Comparison of ENCODE assay signal across 11 cellular contexts in the genomic region with DNA sequence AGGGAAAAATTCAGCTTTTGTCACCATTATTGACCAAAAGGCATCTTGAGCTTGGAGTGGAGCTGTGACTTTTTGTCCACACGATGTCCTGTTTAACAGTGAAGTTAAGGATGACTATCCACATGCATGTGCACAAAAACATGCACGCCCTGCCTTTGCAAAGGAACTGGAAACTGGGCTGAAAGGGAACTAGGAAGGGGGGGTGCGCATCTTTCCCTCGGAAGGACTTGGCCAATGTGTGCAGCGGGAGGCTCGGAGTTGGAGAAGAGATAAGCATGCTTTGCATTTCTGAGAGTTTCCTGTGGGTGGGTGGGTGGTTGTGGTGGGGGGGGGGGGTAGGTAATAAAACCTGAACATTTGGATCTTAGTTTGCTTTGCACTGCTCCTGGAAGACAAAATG. TPM values are rescaled to one million over a fixed set of nuclear protein-coding genes. Genes with fewer than 3 reads are reported as not detected.
A peak's percentile ranks its signal among the peaks of the same experiment; 100 is the strongest.
DNase-seq lines count a peak whose midpoint lies in the region; ATAC-seq, FAIRE-seq and TF ChIP-seq lines count a peak whose summit lies in the region.
"Had no signal": no experiment of that assay in that cellular context is flagged by ENCODE, and none has a peak within 500 bp of the region (broad histone marks: within the 10 kb centered on the region; RNA-seq: fewer than 3 reads in every experiment).

No MANE protein-coding gene starts in this region.

- H3K27me3 ChIP-seq in heart right ventricle = peaks cover 13 to 99% (median 98%) of the 10 kb centered on the region in 7 donors
- H3K27me3 ChIP-seq in keratinocyte (ENCODE audit: control insufficient read depth, extremely low read depth, insufficient read depth, low read length) = peaks cover 57% of the 10 kb centered on the region

- no peak overlapping the region for H3K27ac ChIP-seq in heart right ventricle
- H3K27ac ChIP-seq in keratinocyte (ENCODE audit: control insufficient read depth, insufficient read depth, low read length) = no peak overlapping the region
- H3K27ac ChIP-seq: BLaER1 treated with 17β-estradiol and CSF1 and Interleukin-3, amounts not matched to agents 10 nM and 100 nM; KMS-11 had no signal

- H3K36me3 ChIP-seq in heart right ventricle = no peaks in the 10 kb centered on the region
- H3K36me3 ChIP-seq in keratinocyte (ENCODE audit: control insufficient read depth in 2 of 2, extremely low read depth in 1 of 2, insufficient read depth in 2 of 2, low read length in 2 of 2) = no peaks in the 10 kb centered on the region
- H3K36me3 ChIP-seq: BLaER1 treated with 17β-estradiol and CSF1 and Interleukin-3, amounts not matched to agents 10 nM and 100 nM had no signal

- H3K4me2 ChIP-seq in keratinocyte (ENCODE audit: control insufficient read depth, extremely low read depth, insufficient read depth, low read depth, low read length) = peak overlapping the region; percentile 58
- H3K4me2 ChIP-seq: KMS-11 had no signal

- intact Hi-C loops in heart right ventricle (cut with DNase I) = loop anchor here in 1 of 10 donors (5.0 kb wide), 1 partner anchor 346 kb away; no protein-coding TSS in a partner anchor
- intact Hi-C loops in cardiac septum (cut with DNase I) = no loop called here

- H3K4me3 Mint-ChIP-seq in type B pancreatic cell = peak overlapping the region; percentile 70

- DNase-seq in heart right ventricle (no peak), cardiac septum (ENCODE audit: low spot score) (no peak), astrocyte of the cerebellum (ENCODE audit: low read depth) (no peak), keratinocyte (ENCODE audit: low read depth, low spot score) (no peak), type B pancreatic cell (ENCODE audit: extremely low spot score, unreplicated experiment) (no peak), KG1 (lab: John Stamatoyannopoulos, UW) (no peak)
- no peak for DNase-seq in stimulated activated CD4-positive, alpha-beta T cell treated with anti-CD3 and anti-CD28 coated beads, Interleukin-2, amount 100 ng/mL, for 48 hours
- DNase-seq: activated effector memory CD4-positive, alpha-beta T cell treated with anti-CD3 and anti-CD28 coated beads, Interleukin-2, amount 50 U/mL, for 16 hours had no signal

- no peak for ATAC-seq in heart right ventricle
- ATAC-seq in HG03139 (IDR thresholded peaks at IDR 0.05; ENCODE audit: unreplicated experiment) = no peak

- H3K4me3 ChIP-seq in heart right ventricle (peak overlapping the region in 7 of 10 donors; percentile 4 to 52 (median 40)), astrocyte of the cerebellum (ENCODE audit: low read depth, low read length) (peak overlapping the region; percentile 57), keratinocyte (ENCODE audit: control insufficient read depth in 2 of 3, extremely low read depth in 1 of 3, insufficient read depth in 2 of 3, low read depth in 1 of 3, low read length in 3 of 3) (peak overlapping the region in 2 of 3 experiments; percentile 40 to 58)

- H4K20me1 ChIP-seq in keratinocyte (ENCODE audit: control insufficient read depth, extremely low read depth, insufficient read depth, low read length) = no peaks in the 10 kb centered on the region
- H4K20me1 ChIP-seq: BLaER1 treated with 17β-estradiol and CSF1 and Interleukin-3, amounts not matched to agents 10 nM and 100 nM had no signal

- peaks cover 35% of the 10 kb centered on the region for H3K4me1 Mint-ChIP-seq in type B pancreatic cell (ENCODE audit: unreplicated experiment)

- H3K4me1 ChIP-seq in heart right ventricle (peaks cover 0 to 18% (median 9%) of the 10 kb centered on the region in 9 donors), keratinocyte (ENCODE audit: control insufficient read depth, extremely low read depth, insufficient read depth, low read length) (peaks cover 6% of the 10 kb centered on the region)

- no peaks in the 10 kb centered on the region for H3K36me3 Mint-ChIP-seq in type B pancreatic cell

- in situ Hi-C loops in astrocyte of the cerebellum (cut with HindIII; ENCODE audit: low sequenced_read_pairs) = no loop called here

- dilution Hi-C loops in keratinocyte (cut with MboI; ENCODE audit: extremely low pct_ligation_motif_present, low sequenced_read_pairs) = no loop called here

- no peaks in the 10 kb centered on the region for H3K9me1 ChIP-seq in keratinocyte (ENCODE audit: control insufficient read depth, extremely low read depth, insufficient read depth, low read length)

- H3K9me3 Mint-ChIP-seq in type B pancreatic cell = no peaks in the 10 kb centered on the region

- 4 to 5% methylated on average over 6 of the region's 6 CpGs for WGBS in heart right ventricle, 2 donors

- TF ChIP-seq CTCF in heart right ventricle (IDR thresholded peaks at IDR 0.05) (no peak), astrocyte of the cerebellum (IDR thresholded peaks at IDR 0.05; ENCODE audit: low read depth, low read length, missing control alignments) (no peak), keratinocyte (optimal IDR thresholded peaks at IDR 0.05 in 1 of 3, IDR thresholded peaks at IDR 0.05 in 1 of 3, conservative IDR thresholded peaks at IDR 0.05 in 1 of 3; ENCODE audit: extremely low read depth in 1 of 3, insufficient read depth in 2 of 3, low read length in 3 of 3) (no peak), type B pancreatic cell (conservative IDR thresholded peaks at IDR 0.05) (no peak)

- no peak overlapping the region for H3K27ac Mint-ChIP-seq in type B pancreatic cell

- FAIRE-seq in keratinocyte (lab: Jason Lieb, UNC) = no peak

- no peak overlapping the region for H3K9ac ChIP-seq in keratinocyte (ENCODE audit: control insufficient read depth, extremely low read depth, insufficient read depth, low read length)
- H3K9ac ChIP-seq: BLaER1 treated with 17β-estradiol and CSF1 and Interleukin-3, amounts not matched to agents 10 nM and 100 nM; KMS-11 had no signal

- no peaks in the 10 kb centered on the region for H3K79me2 ChIP-seq in keratinocyte (ENCODE audit: control insufficient read depth, insufficient read depth, low read length)

- peak overlapping the region; percentile 6 for H2AFZ ChIP-seq in keratinocyte (ENCODE audit: control insufficient read depth, low read length)

- H3K9me3 ChIP-seq in heart right ventricle (no peaks in the 10 kb centered on the region), keratinocyte (ENCODE audit: control insufficient read depth, low read depth, low read length) (no peaks in the 10 kb centered on the region)

- peaks cover 34% of the 10 kb centered on the region for H3K27me3 Mint-ChIP-seq in type B pancreatic cell

RNA-seq across cellular contexts. Expression of gene KIRREL3, which starts 0.4 kb away (rescaled TPM):
- under 1 TPM; 0.13 to 0.58 (median 0.30) TPM for total RNA-seq in heart right ventricle
- polyA plus RNA-seq in heart right ventricle = under 1 TPM; 0.20 to 0.29 TPM
- 0.30 TPM for total RNA-seq in cardiac septum
- polyA plus RNA-seq in keratinocyte = 0.03 to 0.04 TPM in 2 of 3 replicates, not detected in the other
- polyA plus RNA-seq in keratinocyte (2011; ENCODE audit: low read depth) = not detected
- polyA plus RNA-seq in keratinocyte (2011; cell fraction: cytosol; rRNA removed) = 0.02 TPM in 1 of 2 replicates, not detected in the other
- polyA plus RNA-seq in keratinocyte (2011; cell fraction: nucleus; rRNA removed) = not detected in 2 replicates
- polyA plus RNA-seq in keratinocyte (2012; ENCODE audit: low replicate concordance) = 0.34 and 0.45 TPM in 2 replicates
- not detected in 3 replicates for polyA minus RNA-seq in keratinocyte
- not detected for polyA minus RNA-seq in keratinocyte (2011; cell fraction: cytosol; rRNA and poly(A)+ RNA removed)
- polyA minus RNA-seq in keratinocyte (2011; cell fraction: nucleus; rRNA and poly(A)+ RNA removed) = not detected in 2 replicates
- 1.00 and 4.1 TPM in 2 replicates for total RNA-seq in type B pancreatic cell (ENCODE audit: low replicate concordance)
